1 cellular context compared by ENCODE assay signal in the genomic region with DNA sequence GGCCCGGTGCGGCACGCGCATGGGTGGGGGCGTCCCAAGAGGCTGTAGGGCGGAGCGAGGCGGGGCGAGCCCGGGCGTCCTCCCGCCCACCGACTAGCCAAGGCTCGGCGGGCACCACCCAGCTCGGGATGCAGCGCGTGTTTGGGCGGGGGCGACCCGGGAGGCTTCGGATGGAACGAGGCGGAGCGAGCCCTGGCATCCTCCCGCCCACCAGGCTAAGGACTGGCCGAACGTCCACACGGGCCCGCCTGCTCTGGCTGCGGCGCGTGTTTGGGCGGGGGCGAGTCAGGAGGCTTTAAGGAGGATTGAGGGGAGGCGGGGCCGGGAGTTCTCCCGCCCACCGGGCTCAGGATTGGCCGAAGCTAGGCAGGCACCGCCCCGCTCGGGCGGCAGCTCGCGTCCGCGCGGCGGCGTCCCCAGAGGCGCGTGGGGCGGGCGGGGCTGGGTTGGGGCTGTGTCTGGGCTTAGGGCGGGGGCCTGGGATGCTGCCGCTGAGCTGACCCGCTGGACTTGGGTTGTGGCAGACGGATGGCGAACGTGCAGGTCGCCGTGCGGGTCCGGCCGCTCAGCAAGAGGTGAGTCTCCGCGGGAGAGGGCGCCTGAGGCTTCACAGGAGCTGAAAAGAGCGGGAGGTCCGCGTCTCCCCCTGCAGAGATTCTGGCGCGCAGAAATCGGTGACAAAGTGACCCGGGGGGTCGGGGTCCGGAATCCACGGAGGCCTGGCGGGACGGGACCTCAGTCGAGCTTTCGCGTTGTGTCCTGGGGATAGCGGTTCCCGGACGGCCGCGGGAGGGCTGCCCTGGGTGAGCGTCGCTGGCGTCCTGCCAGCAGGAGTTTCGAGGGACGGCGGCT.
TF ChIP-seq lines count a peak whose summit lies in the region.

STARD9 (plus strand) TSS at position 419 of the 852 bp plus-strand sequence; CDS start at position 529, 110 bp downstream.

TF ChIP-seq in HepG2, 621 proteins besides CTCF, POLR2A, EP300 and RAD21 (continued from another document and continues in another):
- TF ChIP-seq PATZ1 (CRISPR knock-in tag; IDR thresholded peaks at IDR 0.05), result peak; percentile 82
- 0 out of 2 replicates have a peak, but pooled peaks have one; percentile 33 for TF ChIP-seq ZNF367 (CRISPR knock-in tag; IDR thresholded peaks at IDR 0.05; ENCODE audit: borderline replicate concordance)
- peak; percentile 17 for TF ChIP-seq ZBTB43 (CRISPR knock-in tag; conservative IDR thresholded peaks at IDR 0.05)
- no peak for TF ChIP-seq ZNF589 (CRISPR knock-in tag; conservative IDR thresholded peaks at IDR 0.05)
- peak; percentile 73 for TF ChIP-seq KMT2B (CRISPR knock-in tag; IDR thresholded peaks at IDR 0.05)
- TF ChIP-seq MAZ (IDR thresholded peaks at IDR 0.05; ENCODE audit: borderline replicate concordance, low read depth, low read length), result peak; percentile 89
- TF ChIP-seq MAZ (CRISPR knock-in tag; IDR thresholded peaks at IDR 0.05; ENCODE audit: low read depth), result peak; percentile 80; the same call in 1 of the 2 replicates
- TF ChIP-seq UBTF (CRISPR knock-in tag; IDR thresholded peaks at IDR 0.05), result peak; percentile 48
- no peak for TF ChIP-seq SOX13 (IDR thresholded peaks at IDR 0.05)
- peak in 1 of 2 experiments; percentile 59; a peak in 2 of 4 replicates for TF ChIP-seq SOX13 (CRISPR knock-in tag; conservative IDR thresholded peaks at IDR 0.05 in 1 of 2, IDR thresholded peaks at IDR 0.05 in 1 of 2)
- no peak for TF ChIP-seq ZNF317 (CRISPR knock-in tag; IDR thresholded peaks at IDR 0.05)
- TF ChIP-seq ARHGAP35 (CRISPR knock-in tag; IDR thresholded peaks at IDR 0.05; ENCODE audit: borderline replicate concordance), result peak; percentile 74; the same call in 1 of the 2 replicates
- TF ChIP-seq ZNF790 (CRISPR knock-in tag; IDR thresholded peaks at IDR 0.05; ENCODE audit: borderline replicate concordance), result peak; percentile 58; the same call in 1 of the 2 replicates
- TF ChIP-seq ISL2 (CRISPR knock-in tag; IDR thresholded peaks at IDR 0.05), result no peak
- peak; percentile 99 for TF ChIP-seq SP4 (CRISPR knock-in tag; IDR thresholded peaks at IDR 0.05)
- peak; percentile 60 for TF ChIP-seq ASH2L (IDR thresholded peaks at IDR 0.05; ENCODE audit: insufficient read length, low read depth, low read length)
- TF ChIP-seq HIVEP1 (CRISPR knock-in tag; IDR thresholded peaks at IDR 0.05), result peak; percentile 53
- TF ChIP-seq POGZ (CRISPR knock-in tag; IDR thresholded peaks at IDR 0.05), result peak; percentile 57; the same call in 1 of the 2 replicates
- no peak for TF ChIP-seq ZNF253 (CRISPR knock-in tag; IDR thresholded peaks at IDR 0.05; ENCODE audit: borderline replicate concordance)
- peak; percentile 60 for TF ChIP-seq IKZF4 (CRISPR knock-in tag; IDR thresholded peaks at IDR 0.05; ENCODE audit: borderline replicate concordance, low read depth, not compliant biosample characterization)
- TF ChIP-seq ZNF768 (CRISPR knock-in tag; IDR thresholded peaks at IDR 0.05), result 0 out of 2 replicates have a peak, but pooled peaks have one; percentile 23
- 0 out of 2 replicates have a peak, but pooled peaks have one; percentile 59 for TF ChIP-seq PAX8 (CRISPR knock-in tag; IDR thresholded peaks at IDR 0.05; ENCODE audit: borderline replicate concordance)
- TF ChIP-seq ARNT2 (CRISPR knock-in tag; IDR thresholded peaks at IDR 0.05; ENCODE audit: low read depth), result peak; percentile 92
- TF ChIP-seq TCF12 (IDR thresholded peaks at IDR 0.05), result no peak
- TF ChIP-seq TCF12 (CRISPR knock-in tag; IDR thresholded peaks at IDR 0.05), result peak; percentile 64; the same call in 1 of the 2 replicates
- TF ChIP-seq SRY (CRISPR knock-in tag; IDR thresholded peaks at IDR 0.05), result 0 out of 2 replicates have a peak, but pooled peaks have one; percentile 59
- peak; percentile 78; the same call in 1 of the 2 replicates for TF ChIP-seq ZNF766 (CRISPR knock-in tag; IDR thresholded peaks at IDR 0.05; ENCODE audit: borderline replicate concordance)
- TF ChIP-seq ZNF816 (CRISPR knock-in tag; IDR thresholded peaks at IDR 0.05; ENCODE audit: borderline replicate concordance), result peak; percentile 53; the same call in 1 of the 2 replicates
- no peak for TF ChIP-seq FOXA1 (IDR thresholded peaks at IDR 0.05)
- TF ChIP-seq FOXA1 (CRISPR knock-in tag; IDR thresholded peaks at IDR 0.05), result 0 out of 2 replicates have a peak, but pooled peaks have one; percentile 30
- TF ChIP-seq GMEB1 (CRISPR knock-in tag; IDR thresholded peaks at IDR 0.05; ENCODE audit: borderline replicate concordance), result peak; percentile 78; the same call in 1 of the 2 replicates
- peak; percentile 86; the same call in 1 of the 2 replicates for TF ChIP-seq KLF9 (CRISPR knock-in tag; IDR thresholded peaks at IDR 0.05; ENCODE audit: low read depth)
- peak; percentile 72; the same call in 1 of the 2 replicates for TF ChIP-seq E2F2 (CRISPR knock-in tag; IDR thresholded peaks at IDR 0.05; ENCODE audit: borderline replicate concordance)
- TF ChIP-seq, protein P1, sequence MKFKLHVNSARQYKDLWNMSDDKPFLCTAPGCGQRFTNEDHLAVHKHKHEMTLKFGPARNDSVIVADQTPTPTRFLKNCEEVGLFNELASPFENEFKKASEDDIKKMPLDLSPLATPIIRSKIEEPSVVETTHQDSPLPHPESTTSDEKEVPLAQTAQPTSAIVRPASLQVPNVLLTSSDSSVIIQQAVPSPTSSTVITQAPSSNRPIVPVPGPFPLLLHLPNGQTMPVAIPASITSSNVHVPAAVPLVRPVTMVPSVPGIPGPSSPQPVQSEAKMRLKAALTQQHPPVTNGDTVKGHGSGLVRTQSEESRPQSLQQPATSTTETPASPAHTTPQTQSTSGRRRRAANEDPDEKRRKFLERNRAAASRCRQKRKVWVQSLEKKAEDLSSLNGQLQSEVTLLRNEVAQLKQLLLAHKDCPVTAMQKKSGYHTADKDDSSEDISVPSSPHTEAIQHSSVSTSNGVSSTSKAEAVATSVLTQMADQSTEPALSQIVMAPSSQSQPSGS (CRISPR knock-in tag; IDR thresholded peaks at IDR 0.05), result peak; percentile 18; the same call in 1 of the 2 replicates
- TF ChIP-seq, protein P2, sequence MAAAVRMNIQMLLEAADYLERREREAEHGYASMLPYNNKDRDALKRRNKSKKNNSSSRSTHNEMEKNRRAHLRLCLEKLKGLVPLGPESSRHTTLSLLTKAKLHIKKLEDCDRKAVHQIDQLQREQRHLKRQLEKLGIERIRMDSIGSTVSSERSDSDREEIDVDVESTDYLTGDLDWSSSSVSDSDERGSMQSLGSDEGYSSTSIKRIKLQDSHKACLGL (CRISPR knock-in tag; IDR thresholded peaks at IDR 0.05), result peak; percentile 79
- TF ChIP-seq AHDC1 (CRISPR knock-in tag; IDR thresholded peaks at IDR 0.05; ENCODE audit: borderline replicate concordance), result 0 out of 2 replicates have a peak, but pooled peaks have one; percentile 70
- TF ChIP-seq ZNF740 (CRISPR knock-in tag; IDR thresholded peaks at IDR 0.05), result peak; percentile 49; the same call in 1 of the 2 replicates
- peak; percentile 89; the same call in 2 of the 3 replicates for TF ChIP-seq MXI1 (IDR thresholded peaks at IDR 0.05; ENCODE audit: borderline replicate concordance, low read depth, low read length)
- TF ChIP-seq FOXK1 (CRISPR knock-in tag; IDR thresholded peaks at IDR 0.05; ENCODE audit: borderline replicate concordance, low read depth), result no peak
- TF ChIP-seq ZFAT (CRISPR knock-in tag; conservative IDR thresholded peaks at IDR 0.05), result 0 out of 2 replicates have a peak, but pooled peaks have one; percentile 45
